ENCODE assay signal across 17 cellular contexts in the genomic region with DNA sequence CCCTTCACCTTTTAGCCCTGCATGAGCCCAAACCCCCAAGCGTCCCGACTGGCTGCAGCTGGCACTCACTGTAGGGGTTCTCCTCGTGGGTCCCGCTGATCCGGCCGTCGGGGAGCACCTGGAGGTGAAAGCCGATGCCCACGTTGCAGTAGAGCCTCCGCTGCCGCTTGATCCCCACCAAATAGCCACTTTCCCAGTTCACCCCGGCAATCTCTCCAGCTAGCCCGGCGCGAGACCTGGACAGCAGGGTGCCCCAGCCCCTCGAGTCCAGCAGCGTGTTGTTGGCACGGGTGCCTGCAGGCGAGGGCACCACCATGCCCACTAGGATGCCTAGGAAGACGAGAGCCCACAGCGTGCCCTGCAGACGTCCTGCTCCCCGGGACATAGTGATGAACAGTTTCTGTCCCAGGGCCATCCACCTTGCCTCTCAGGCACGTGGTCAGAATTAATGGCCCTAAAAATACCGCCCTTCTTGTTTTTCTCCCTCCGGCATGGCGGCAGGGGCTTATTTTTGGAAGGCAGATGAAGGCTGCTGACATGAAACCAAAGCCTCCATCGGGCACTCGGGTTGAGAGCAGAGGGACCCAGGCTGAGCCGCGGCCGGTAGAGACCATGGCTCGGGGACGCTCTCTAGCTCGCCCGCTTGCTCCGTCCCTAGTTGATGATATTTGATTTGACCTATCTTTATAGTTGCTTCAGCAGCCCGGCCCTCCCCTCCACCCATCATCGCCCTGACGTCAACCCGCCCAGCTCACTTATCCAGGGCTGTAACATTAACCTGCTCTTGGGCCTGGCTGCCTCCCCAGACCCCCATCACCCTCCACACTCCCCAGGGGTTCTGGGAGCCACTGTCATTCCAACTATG. TPM values are rescaled to one million over a fixed set of nuclear protein-coding genes. Genes with fewer than 3 reads are reported as not detected.
"Had no signal": no experiment of that assay in that cellular context is flagged by ENCODE, and none has a peak within 500 bp of the region (broad histone marks: within the 10 kb centered on the region; RNA-seq: fewer than 3 reads in every experiment).

TSS of gene FGF6 (minus strand) at position 660 of the 865 bp plus-strand sequence. CDS start at position 415, 245 bp downstream.

- H3K9me3 Mint-ChIP-seq: activated CD4-positive, alpha-beta memory T cell treated with anti-CD3 and anti-CD28 coated beads for 36 hours; activated T-helper 17 cell treated with anti-CD3 and anti-CD28 coated beads, Interleukin-2, amount 50 U/mL, for 72 hours; central memory CD8-positive, alpha-beta T cell; memory B cell; neural crest cell; stimulated activated memory B cell treated with anti-CD40 and anti-IgM and Interleukin-4, amounts not matched to agents 10 μg/mL and 1 μg/mL and 100 μg/mL, for 72 hours had no signal

- H3K27ac ChIP-seq: body of pancreas, parathyroid adenoma, right atrium auricular region, transverse colon had no signal

- ATAC-seq: activated T-helper 17 cell treated with anti-CD3 and anti-CD28 coated beads, Interleukin-2, amount 50 U/mL, for 72 hours; body of pancreas; left colon; stimulated activated memory B cell treated with anti-CD40 and anti-IgM and Interleukin-4, amounts not matched to agents 10 μg/mL and 1 μg/mL and 100 μg/mL, for 72 hours had no signal

- H3K36me3 Mint-ChIP-seq: activated CD4-positive, alpha-beta memory T cell treated with anti-CD3 and anti-CD28 coated beads for 36 hours; memory B cell; stimulated activated memory B cell treated with anti-CD40 and anti-IgM and Interleukin-4, amounts not matched to agents 10 μg/mL and 1 μg/mL and 100 μg/mL, for 72 hours had no signal

- H3K4me1 Mint-ChIP-seq: activated T-helper 17 cell treated with anti-CD3 and anti-CD28 coated beads, Interleukin-2, amount 50 U/mL, for 72 hours; central memory CD8-positive, alpha-beta T cell had no signal

- DNase-seq: activated CD4-positive, alpha-beta memory T cell treated with anti-CD3 and anti-CD28 coated beads for 36 hours; activated CD4-positive, CD25-positive, alpha-beta regulatory T cell treated with anti-CD3 and anti-CD28 coated beads, Interleukin-2, amount 50 U/mL, for 72 hours; activated naive CD4-positive, alpha-beta T cell treated with anti-CD3 and anti-CD28 coated beads, Interleukin-2, amount 50 U/mL, for 16 hours; body of pancreas; erythroblast; left colon; small intestine; T-helper 9 cell; transverse colon had no signal

- H3K36me3 ChIP-seq: right atrium auricular region, transverse colon had no signal

- H3K27me3 ChIP-seq: body of pancreas had no signal

- H3K4me3 Mint-ChIP-seq: activated CD4-positive, alpha-beta memory T cell treated with anti-CD3 and anti-CD28 coated beads for 36 hours; activated T-helper 17 cell treated with anti-CD3 and anti-CD28 coated beads, Interleukin-2, amount 50 U/mL, for 72 hours; central memory CD8-positive, alpha-beta T cell; memory B cell; neural crest cell; stimulated activated memory B cell treated with anti-CD40 and anti-IgM and Interleukin-4, amounts not matched to agents 10 μg/mL and 1 μg/mL and 100 μg/mL, for 72 hours had no signal

- H3K4me1 ChIP-seq: body of pancreas, parathyroid adenoma, transverse colon had no signal

- H3K27ac Mint-ChIP-seq: activated CD4-positive, alpha-beta memory T cell treated with anti-CD3 and anti-CD28 coated beads for 36 hours; activated T-helper 17 cell treated with anti-CD3 and anti-CD28 coated beads, Interleukin-2, amount 50 U/mL, for 72 hours; memory B cell; stimulated activated memory B cell treated with anti-CD40 and anti-IgM and Interleukin-4, amounts not matched to agents 10 μg/mL and 1 μg/mL and 100 μg/mL, for 72 hours had no signal

- H3K4me3 ChIP-seq: body of pancreas, right atrium auricular region, transverse colon had no signal

- H3K9me3 ChIP-seq: body of pancreas, right atrium auricular region, transverse colon had no signal

RNA-seq across cellular contexts. Expression of gene FGF6, which starts in this region (rescaled TPM):
- total RNA-seq: activated CD4-positive, alpha-beta memory T cell treated with anti-CD3 and anti-CD28 coated beads for 36 hours; activated T-helper 17 cell treated with anti-CD3 and anti-CD28 coated beads, Interleukin-2, amount 50 U/mL, for 72 hours; body of pancreas; left colon; neural crest cell; right atrium auricular region; subcutaneous adipose tissue; transverse colon had no signal
